Comparison of ENCODE assay signal across 8 cellular contexts in the genomic region with DNA sequence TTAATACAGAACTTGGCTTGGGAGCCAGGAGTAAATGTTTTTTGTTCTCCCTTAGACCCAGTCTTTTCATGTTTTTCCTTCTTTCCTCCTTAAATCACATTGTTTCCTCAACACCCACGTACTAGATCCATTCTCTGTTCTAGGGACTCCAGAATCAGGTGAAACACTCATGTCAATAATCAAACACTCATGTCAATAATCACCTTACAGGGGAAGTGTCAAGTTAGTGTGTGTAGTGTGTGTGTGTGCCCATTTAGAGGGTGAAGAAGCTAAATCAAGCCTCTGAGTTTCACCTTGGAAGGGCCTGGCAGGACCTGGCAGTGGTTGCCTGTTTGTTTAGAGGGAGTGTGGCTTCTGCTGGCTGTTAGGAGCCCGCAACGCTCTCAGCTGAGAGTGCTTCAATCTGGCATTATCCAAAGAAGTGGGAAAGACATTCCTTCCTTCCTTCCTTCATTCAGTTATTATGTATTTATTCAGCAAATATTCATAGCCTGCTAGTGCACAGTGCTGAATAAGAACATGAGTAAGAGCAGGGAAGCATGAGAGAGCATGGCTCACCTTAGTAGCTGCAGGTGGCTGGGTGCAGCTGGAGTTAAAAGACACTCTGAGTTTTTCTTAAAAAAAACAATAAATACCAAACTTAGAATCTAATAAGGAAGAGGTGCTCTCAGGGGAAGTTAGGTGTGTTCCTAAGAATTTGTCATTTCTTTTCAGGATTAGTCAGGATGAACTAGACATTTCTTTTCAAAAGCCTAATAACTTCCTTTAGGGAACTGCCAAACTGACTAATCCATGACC. TPM values are rescaled to one million over a fixed set of nuclear protein-coding genes. Genes with fewer than 3 reads are reported as not detected.
A peak's percentile ranks its signal among the peaks of the same experiment; 100 is the strongest.
DNase-seq lines count a peak whose midpoint lies in the region; ATAC-seq and TF ChIP-seq lines count a peak whose summit lies in the region.

No MANE protein-coding gene starts in this region.

- H3K36me3 Mint-ChIP-seq in activated CD4-positive, alpha-beta memory T cell treated with anti-CD3 and anti-CD28 coated beads, Interleukin-2, amount 10 ng/mL, durations not matched to agents 7 days and 5 days (ENCODE audit: low read depth): peaks cover 12% of the 10 kb centered on the region
- H3K36me3 Mint-ChIP-seq in stimulated activated effector memory CD8-positive, alpha-beta T cell treated with anti-CD3 and anti-CD28 coated beads, Interleukin-12 subunit alpha, Interleukin-12 subunit beta, amount 100 ng/mL, for 72 hours: peaks cover 38% of the 10 kb centered on the region

- ATAC-seq in stimulated activated effector memory CD8-positive, alpha-beta T cell treated with anti-CD3 and anti-CD28 coated beads, Interleukin-12 subunit alpha, Interleukin-12 subunit beta, amount 100 ng/mL, for 72 hours: no peak
- ATAC-seq in GM21576 (IDR thresholded peaks at IDR 0.05; ENCODE audit: unreplicated experiment): no peak
- ATAC-seq in HG03457 (IDR thresholded peaks at IDR 0.05; ENCODE audit: unreplicated experiment): no peak

- TF ChIP-seq CTCF in BE2C (IDR thresholded peaks at IDR 0.05; ENCODE audit: low read depth, low read length) (no peak), HL-60 (IDR thresholded peaks at IDR 0.05; ENCODE audit: insufficient read depth, low read length) (no peak)

- H3K27ac Mint-ChIP-seq in activated CD4-positive, alpha-beta memory T cell treated with anti-CD3 and anti-CD28 coated beads, Interleukin-2, amount 10 ng/mL, durations not matched to agents 7 days and 5 days: peak overlapping the region; percentile 99
- peak overlapping the region; percentile 100 for H3K27ac Mint-ChIP-seq in stimulated activated effector memory CD8-positive, alpha-beta T cell treated with anti-CD3 and anti-CD28 coated beads, Interleukin-12 subunit alpha, Interleukin-12 subunit beta, amount 100 ng/mL, for 72 hours

- POLR2A ChIA-PET in activated CD4-positive, alpha-beta memory T cell treated with anti-CD3 and anti-CD28 coated beads, Interleukin-2, amount 10 ng/mL, durations not matched to agents 7 days and 5 days (lab: Charles Lee): interaction anchor here (0.7 to 8.2 kb wide), 14 partner anchors 10 to 402 kb away, joined by 3 to 151 read pairs (median 12); partner anchors contain the start of genes EID3, HCFC2, HSP90B1 and NFYB

- CTCF ChIA-PET in activated CD4-positive, alpha-beta memory T cell treated with anti-CD3 and anti-CD28 coated beads, Interleukin-2, amount 10 ng/mL, durations not matched to agents 7 days and 5 days (lab: Charles Lee): interaction anchor here (1.4 to 7.0 kb wide), 7 partner anchors 10 to 86 kb away, joined by 3 to 76 read pairs (median 8); partner anchors contain the start of genes EID3 and TXNRD1

- H3K9ac ChIP-seq in iPS-18a (ENCODE audit: low read length): peak overlapping the region; percentile 91

- peak overlapping the region; percentile 97 for H3K4me3 Mint-ChIP-seq in activated CD4-positive, alpha-beta memory T cell treated with anti-CD3 and anti-CD28 coated beads, Interleukin-2, amount 10 ng/mL, durations not matched to agents 7 days and 5 days
- peak overlapping the region; percentile 99 for H3K4me3 Mint-ChIP-seq in stimulated activated effector memory CD8-positive, alpha-beta T cell treated with anti-CD3 and anti-CD28 coated beads, Interleukin-12 subunit alpha, Interleukin-12 subunit beta, amount 100 ng/mL, for 72 hours

- no peaks in the 10 kb centered on the region for H3K9me3 ChIP-seq in BE2C
- no peaks in the 10 kb centered on the region for H3K9me3 ChIP-seq in iPS-18a (ENCODE audit: control insufficient read depth, low read depth, low read length)

- H3K4me1 Mint-ChIP-seq in activated CD4-positive, alpha-beta memory T cell treated with anti-CD3 and anti-CD28 coated beads, Interleukin-2, amount 10 ng/mL, durations not matched to agents 7 days and 5 days: peaks cover 23% of the 10 kb centered on the region
- H3K4me1 Mint-ChIP-seq in stimulated activated effector memory CD8-positive, alpha-beta T cell treated with anti-CD3 and anti-CD28 coated beads, Interleukin-12 subunit alpha, Interleukin-12 subunit beta, amount 100 ng/mL, for 72 hours: peaks cover 20% of the 10 kb centered on the region

- H3K4me1 ChIP-seq in BE2C: peaks cover 5% of the 10 kb centered on the region
- peaks cover 14% of the 10 kb centered on the region for H3K4me1 ChIP-seq in iPS-18a (ENCODE audit: control insufficient read depth, low read depth, low read length)

- H3K27me3 Mint-ChIP-seq in activated CD4-positive, alpha-beta memory T cell treated with anti-CD3 and anti-CD28 coated beads, Interleukin-2, amount 10 ng/mL, durations not matched to agents 7 days and 5 days: peaks cover 5% of the 10 kb centered on the region

- H3K4me3 ChIP-seq in BE2C (ENCODE audit: low read depth, low read length) (peak overlapping the region; percentile 75), HL-60 (replicated peaks; ENCODE audit: insufficient read depth, low read length) (0 out of 2 replicates have a peak overlapping the region, but pooled peaks have one; percentile 80), iPS-18a (ENCODE audit: low read length) (peak overlapping the region; percentile 83)

- H3K27me3 ChIP-seq in BE2C (no peaks in the 10 kb centered on the region), HL-60 (ENCODE audit: insufficient read depth, poor library complexity, severe bottlenecking) (no peaks in the 10 kb centered on the region), iPS-18a (ENCODE audit: control insufficient read depth, insufficient read depth, low read length) (no peaks in the 10 kb centered on the region)

- no peak for DNase-seq in BE2C
- no peak for DNase-seq in HL-60 (ENCODE audit: low read depth in 1 of 2, low spot score in 1 of 2)
- DNase-seq in activated CD4-positive, alpha-beta memory T cell treated with anti-CD3 and anti-CD28 coated beads, Interleukin-2, amount 10 ng/mL, durations not matched to agents 7 days and 5 days: no peak
- no peak for DNase-seq in stimulated activated effector memory CD8-positive, alpha-beta T cell treated with anti-CD3 and anti-CD28 coated beads, Interleukin-12 subunit alpha, Interleukin-12 subunit beta, amount 100 ng/mL, for 72 hours (ENCODE audit: low spot score in 2 of 2)
- DNase-seq in NCI-H2107 treated with DMSO at 0.1 percent for 48 hours (lab: John Stamatoyannopoulos, UW; ENCODE audit: unreplicated experiment): no peak

- H3K27ac ChIP-seq in HL-60 (replicated peaks): peak overlapping the region; percentile 97
- H3K27ac ChIP-seq in iPS-18a (ENCODE audit: low read length): peak overlapping the region; percentile 93

- H3K36me3 ChIP-seq in BE2C: peaks cover 11% of the 10 kb centered on the region
- H3K36me3 ChIP-seq in iPS-18a (ENCODE audit: control insufficient read depth, low read depth, low read length): no peaks in the 10 kb centered on the region

- H3K9me3 Mint-ChIP-seq in activated CD4-positive, alpha-beta memory T cell treated with anti-CD3 and anti-CD28 coated beads, Interleukin-2, amount 10 ng/mL, durations not matched to agents 7 days and 5 days: no peaks in the 10 kb centered on the region
- no peaks in the 10 kb centered on the region for H3K9me3 Mint-ChIP-seq in stimulated activated effector memory CD8-positive, alpha-beta T cell treated with anti-CD3 and anti-CD28 coated beads, Interleukin-12 subunit alpha, Interleukin-12 subunit beta, amount 100 ng/mL, for 72 hours

RNA-seq across cellular contexts. Expression of gene EID3, which starts 17.6 kb away (rescaled TPM):
- polyA plus RNA-seq in BE2C (2012; ENCODE audit: insufficient read depth, insufficient read length, low read depth): 0.60 TPM
- 1 to 10 TPM; 3.4 to 4.2 TPM for total RNA-seq in activated CD4-positive, alpha-beta memory T cell treated with anti-CD3 and anti-CD28 coated beads, Interleukin-2, amount 10 ng/mL, durations not matched to agents 7 days and 5 days
